Comparison of ENCODE assay signal across 1 cellular context in genomic region chr11:86370922-86371614, GRCh38.
A peak's percentile ranks its signal among the peaks of the same experiment; 100 is the strongest.
TF ChIP-seq lines count a peak whose summit lies in the region.

No MANE protein-coding gene starts in this region.

TF ChIP-seq in K562, 482 proteins besides CTCF, POLR2A, EP300 and RAD21 (continues in another document):
- TF ChIP-seq CEBPB (tag; IDR thresholded peaks at IDR 0.05) (peak; percentile 33; the same call in 1 of the 2 replicates), SUPT5H (IDR thresholded peaks at IDR 0.05) (no peak), NR4A1 (CRISPR knock-in tag; IDR thresholded peaks at IDR 0.05) (no peak), NR4A1 (tag; IDR thresholded peaks at IDR 0.05) (0 out of 2 replicates have a peak, but pooled peaks have one; percentile 38), CBFA2T3 (IDR thresholded peaks at IDR 0.05) (peak; percentile 49), ZNF316 (IDR thresholded peaks at IDR 0.05) (peak; percentile 98), MITF (IDR thresholded peaks at IDR 0.05) (no peak), ZNF639 (CRISPR knock-in tag; conservative IDR thresholded peaks at IDR 0.05 in 1 of 2, IDR thresholded peaks at IDR 0.05 in 1 of 2) (0 out of 4 replicates have a peak, but pooled peaks of 1 of the 2 experiments have one; percentile 42), COPS2 (conservative IDR thresholded peaks at IDR 0.05) (no peak), NFXL1 (CRISPR knock-in tag; IDR thresholded peaks at IDR 0.05) (peak; percentile 77; the same call in 1 of the 2 replicates), BACH1 (tag; IDR thresholded peaks at IDR 0.05) (peak; percentile 92), CXXC5 (CRISPR knock-in tag; IDR thresholded peaks at IDR 0.05) (peak; percentile 29), TEAD4 (IDR thresholded peaks at IDR 0.05; ENCODE audit: low read length) (peak; percentile 42; the same call in 1 of the 2 replicates), TEAD4 (CRISPR knock-in tag; IDR thresholded peaks at IDR 0.05; ENCODE audit: borderline replicate concordance) (0 out of 2 replicates have a peak, but pooled peaks have one; percentile 34), DMBX1 (CRISPR knock-in tag; IDR thresholded peaks at IDR 0.05; ENCODE audit: borderline replicate concordance) (peak; percentile 70; the same call in 1 of the 2 replicates), MTA3 (IDR thresholded peaks at IDR 0.05; ENCODE audit: borderline replicate concordance) (no peak), CTBP1 (IDR thresholded peaks at IDR 0.05; ENCODE audit: borderline replicate concordance) (no peak), ZBTB17 (CRISPR knock-in tag; IDR thresholded peaks at IDR 0.05) (peak; percentile 32; the same call in 1 of the 2 replicates), NFE2 (IDR thresholded peaks at IDR 0.05; ENCODE audit: low read depth) (peak; percentile 85), ZNF583 (CRISPR knock-in tag; IDR thresholded peaks at IDR 0.05) (0 out of 2 replicates have a peak, but pooled peaks have one; percentile 42), GABPB1 (CRISPR knock-in tag; IDR thresholded peaks at IDR 0.05) (peak; percentile 46; the same call in 1 of the 2 replicates), ZNF384 (IDR thresholded peaks at IDR 0.05; ENCODE audit: low read depth, low read length) (no peak), PTBP1 (IDR thresholded peaks at IDR 0.05; ENCODE audit: low read depth, low read length) (no peak), TCF3 (CRISPR knock-in tag; IDR thresholded peaks at IDR 0.05) (0 out of 2 replicates have a peak, but pooled peaks have one; percentile 26), ZNF592 (IDR thresholded peaks at IDR 0.05) (no peak), KLF13 (tag; IDR thresholded peaks at IDR 0.05; ENCODE audit: borderline replicate concordance, low read depth) (no peak), TCF15 (CRISPR knock-in tag; IDR thresholded peaks at IDR 0.05) (no peak), PTRF (tag; IDR thresholded peaks at IDR 0.05) (0 out of 2 replicates have a peak, but pooled peaks have one; percentile 45), CC2D1A (IDR thresholded peaks at IDR 0.05) (peak; percentile 29; the same call in 1 of the 2 replicates), SMAD2 (IDR thresholded peaks at IDR 0.05; ENCODE audit: low read depth, low read length) (no peak), ZNF347 (CRISPR knock-in tag; IDR thresholded peaks at IDR 0.05; ENCODE audit: low read depth) (no peak), NR2C2 (CRISPR knock-in tag; IDR thresholded peaks at IDR 0.05) (no peak), NR2C2 (tag; IDR thresholded peaks at IDR 0.05) (peak; percentile 22; the same call in 1 of the 2 replicates), SOX6 (IDR thresholded peaks at IDR 0.05) (peak; percentile 17; the same call in 1 of the 2 replicates), ATF3 (IDR thresholded peaks at IDR 0.05) (peak; percentile 74), ATF3 (CRISPR knock-in tag; conservative IDR thresholded peaks at IDR 0.05) (no peak), TCF7 (IDR thresholded peaks at IDR 0.05; ENCODE audit: borderline replicate concordance) (no peak), SRSF3 (IDR thresholded peaks at IDR 0.05; ENCODE audit: insufficient read depth, low read length) (no peak), SMC3 (conservative IDR thresholded peaks at IDR 0.05; ENCODE audit: insufficient read depth, low read depth, low read length) (no peak), KDM1A (IDR thresholded peaks at IDR 0.05) (0 out of 4 replicates have a peak, but pooled peaks of 1 of the 2 experiments have one; percentile 13), CBX3 (IDR thresholded peaks at IDR 0.05; ENCODE audit: borderline replicate concordance in 1 of 2, low read length in 2 of 2) (no peak), ATF7 (IDR thresholded peaks at IDR 0.05) (peak; percentile 43; the same call in 1 of the 2 replicates), PRPF4 (IDR thresholded peaks at IDR 0.05; ENCODE audit: insufficient read depth, low read depth, low read length, poor library complexity, severe bottlenecking) (no peak), KLF6 (CRISPR knock-in tag; IDR thresholded peaks at IDR 0.05; ENCODE audit: borderline replicate concordance) (0 out of 2 replicates have a peak, but pooled peaks have one; percentile 49), ERF (CRISPR knock-in tag; IDR thresholded peaks at IDR 0.05) (no peak), ZNF311 (CRISPR knock-in tag; IDR thresholded peaks at IDR 0.05) (0 out of 2 replicates have a peak, but pooled peaks have one; percentile 59), TRIM24 (IDR thresholded peaks at IDR 0.05) (peak; percentile 93), JUND (IDR thresholded peaks at IDR 0.05; ENCODE audit: borderline replicate concordance, low read depth, low read length) (no peak), JUND (tag; IDR thresholded peaks at IDR 0.05; ENCODE audit: borderline replicate concordance, low read depth, low read length) (0 out of 3 replicates have a peak, but pooled peaks have one; percentile 46), GABPA (tag; conservative IDR thresholded peaks at IDR 0.05; ENCODE audit: low read depth) (peak; percentile 40; the same call in 1 of the 2 replicates), PTTG1 (tag; IDR thresholded peaks at IDR 0.05; ENCODE audit: low read depth) (peak; percentile 72), NR2C1 (IDR thresholded peaks at IDR 0.05) (no peak), NR2C1 (tag; IDR thresholded peaks at IDR 0.05) (no peak), MBD1 (CRISPR knock-in tag; IDR thresholded peaks at IDR 0.05) (no peak), HDGF (IDR thresholded peaks at IDR 0.05) (no peak), CBFA2T2 (conservative IDR thresholded peaks at IDR 0.05) (peak; percentile 21; the same call in 1 of the 2 replicates), CSDE1 (IDR thresholded peaks at IDR 0.05) (no peak), MAFG (tag; conservative IDR thresholded peaks at IDR 0.05) (peak; percentile 93), RBM22 (IDR thresholded peaks at IDR 0.05; ENCODE audit: low read depth, low read length, poor library complexity, severe bottlenecking) (no peak), PCBP1 (IDR thresholded peaks at IDR 0.05; ENCODE audit: low read depth, low read length, poor library complexity, severe bottlenecking) (no peak), HDAC8 (tag; IDR thresholded peaks at IDR 0.05) (0 out of 2 replicates have a peak, but pooled peaks have one; percentile 59), RBM34 (IDR thresholded peaks at IDR 0.05; ENCODE audit: borderline replicate concordance, insufficient read depth, low read length) (no peak), FOS (IDR thresholded peaks at IDR 0.05; ENCODE audit: extremely low read depth, insufficient read length) (no peak), DEAF1 (CRISPR knock-in tag; IDR thresholded peaks at IDR 0.05) (0 out of 2 replicates have a peak, but pooled peaks have one; percentile 29), ZNF395 (CRISPR knock-in tag; IDR thresholded peaks at IDR 0.05) (0 out of 2 replicates have a peak, but pooled peaks have one; percentile 26)
